23 cellular contexts compared by ENCODE assay signal in the genomic region with DNA sequence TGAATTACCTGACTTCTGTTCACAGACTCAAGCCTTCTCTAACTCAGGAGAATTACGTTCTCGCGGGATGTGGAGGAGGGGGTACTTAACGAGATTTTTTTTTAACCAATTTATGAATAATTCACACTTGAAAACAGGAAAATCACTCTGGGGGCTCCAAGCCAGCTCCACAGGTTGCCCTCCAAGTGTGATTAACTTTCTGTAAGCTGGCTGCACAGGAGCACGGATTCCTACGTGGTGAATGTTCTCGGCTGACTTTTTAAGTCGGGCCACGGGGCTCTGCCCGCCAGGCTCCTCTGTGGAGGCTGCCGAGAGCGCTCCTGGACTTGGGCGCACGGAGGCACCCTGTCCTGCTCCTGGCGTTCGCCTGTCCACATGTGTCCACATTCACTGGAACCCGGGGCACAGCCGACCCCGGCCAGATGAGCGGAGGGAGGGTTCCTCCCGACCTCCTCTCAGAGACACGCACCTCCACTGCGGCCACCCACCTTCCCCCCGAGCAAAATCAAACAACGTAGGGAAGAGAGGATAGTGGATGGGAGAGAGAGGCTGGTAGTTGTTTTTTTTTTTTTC.
DNase-seq lines count a peak whose midpoint lies in the region; ATAC-seq, FAIRE-seq and TF ChIP-seq lines count a peak whose summit lies in the region.
"Had no signal": no experiment of that assay in that cellular context is flagged by ENCODE, and none has a peak within 500 bp of the region (broad histone marks: within the 10 kb centered on the region; RNA-seq: fewer than 3 reads in every experiment).

No MANE protein-coding gene starts in this region.

- POLR2A ChIA-PET in K562 (lab: Yijun Ruan, JAX), result no interaction called here

- H3K27ac ChIP-seq in K562 (ENCODE audit: extremely low read depth, low read depth, low read length), result no peak overlapping the region
- no peak overlapping the region for H3K27ac ChIP-seq in tibial artery
- H3K27ac ChIP-seq: 22Rv1, cardiac muscle cell, gastroesophageal sphincter, KMS-11, neural progenitor cell, sigmoid colon, upper lobe of left lung had no signal

- H3K36me3 ChIP-seq in K562 (ENCODE audit: control insufficient read depth, insufficient read depth, low read length) (peaks cover 33% of the 10 kb centered on the region), tibial artery (peaks cover 12 to 37% (median 33%) of the 10 kb centered on the region in 3 donors)
- H3K36me3 ChIP-seq: cardiac muscle cell, neural progenitor cell had no signal

- BruUV-seq in K562 (replicated peaks; lab: Mats Ljungman, UMichigan), result TSS peak; percentile 16

- TF ChIP-seq EP300 in K562 (IDR thresholded peaks at IDR 0.05; ENCODE audit: low read length), result no peak

- H3K36me3 Mint-ChIP-seq in natural killer cell, result no peaks in the 10 kb centered on the region
- H3K36me3 Mint-ChIP-seq in natural killer cell treated with Interleukin-12 subunit alpha and Interleukin-12 subunit beta and Interleukin-15 and Interleukin-18, amount 100 ng/mL, for 72 hours, result no peaks in the 10 kb centered on the region

- DNase-seq in NCI-H2171 treated with DMSO at 0.1 percent for 48 hours (lab: John Stamatoyannopoulos, UW) (peak; percentile 24), NCI-H2171 (lab: John Stamatoyannopoulos, UW) (no peak), natural killer cell (no peak), K562 (ENCODE audit: extremely low read depth in 1 of 4, low spot score in 3 of 4) (no peak), tibial artery (peak; percentile 13 to 37), G401 (ENCODE audit: low spot score) (no peak)
- no peak for DNase-seq in natural killer cell treated with Interleukin-12 subunit alpha and Interleukin-12 subunit beta and Interleukin-15 and Interleukin-18, amount 100 ng/mL, for 72 hours (ENCODE audit: low spot score)
- DNase-seq: activated CD4-positive, alpha-beta T cell treated with anti-CD3 and anti-CD28 coated beads for 4 hours; activated effector memory CD4-positive, alpha-beta T cell treated with Interleukin-2 at 50 U/mL for 16 hours; CD8-positive, alpha-beta T cell; DMS 273 treated with DMSO at 0.1 percent for 48 hours; endodermal cell; NCI-H1436 treated with DMSO at 0.1 percent for 48 hours; NCI-H524 had no signal

- CTCF ChIA-PET in K562 (lab: Yijun Ruan, JAX; ENCODE audit: low intra/inter-chr PET ratio), result no interaction called here

- TF ChIP-seq CTCF in natural killer cell (IDR thresholded peaks at IDR 0.05) (no peak), K562 (IDR thresholded peaks at IDR 0.05 in 2 of 3, conservative IDR thresholded peaks at IDR 0.05 in 1 of 3; ENCODE audit: insufficient read depth in 2 of 3, low read depth in 1 of 3, low read length in 3 of 3) (no peak), tibial artery (IDR thresholded peaks at IDR 0.05) (no peak)

- H3K9me3 ChIP-seq in K562 (replicated peaks; ENCODE audit: control insufficient read depth, insufficient read depth, low read depth, low read length) (no peaks in the 10 kb centered on the region), tibial artery (no peaks in the 10 kb centered on the region)
- H3K9me3 ChIP-seq: gastroesophageal sphincter, sigmoid colon, upper lobe of left lung had no signal

- H3K9ac ChIP-seq in K562 (ENCODE audit: insufficient read depth in 1 of 2, low read depth in 2 of 2, low read length in 2 of 2), result no peak overlapping the region
- H3K9ac ChIP-seq: KMS-11, neural progenitor cell had no signal

- no peaks in the 10 kb centered on the region for H4K20me1 ChIP-seq in K562 (replicated peaks; ENCODE audit: control insufficient read depth, insufficient read depth, low read length)

- TF ChIP-seq RAD21 in K562 (CRISPR knock-in tag; conservative IDR thresholded peaks at IDR 0.05 in 1 of 2, IDR thresholded peaks at IDR 0.05 in 1 of 2), result no peak

- H3K27me3 Mint-ChIP-seq in natural killer cell (ENCODE audit: low read depth in 2 of 2), result no peaks in the 10 kb centered on the region
- H3K27me3 Mint-ChIP-seq in natural killer cell treated with Interleukin-12 subunit alpha and Interleukin-12 subunit beta and Interleukin-15 and Interleukin-18, amount 100 ng/mL, for 72 hours, result no peaks in the 10 kb centered on the region

- intact Hi-C loops in natural killer cell (cut with micrococcal nuclease), result no loop called here
- intact Hi-C loops in K562 (cut with micrococcal nuclease), result no loop called here
- intact Hi-C loops in tibial artery (cut with DNase I; ENCODE audit: low total_unique reads), result no loop called here

- WGBS in K562 (ENCODE audit: insufficient coverage, low coverage, missing lambda C conversion rate), result 94% methylated on average over 25 of the region's 25 CpGs

- H3K27ac Mint-ChIP-seq in natural killer cell, result no peak overlapping the region
- no peak overlapping the region for H3K27ac Mint-ChIP-seq in natural killer cell treated with Interleukin-12 subunit alpha and Interleukin-12 subunit beta and Interleukin-15 and Interleukin-18, amount 100 ng/mL, for 72 hours
- H3K27ac Mint-ChIP-seq: CD8-positive, alpha-beta T cell; endodermal cell had no signal

- no peak for TF ChIP-seq POLR2A in K562 (conservative IDR thresholded peaks at IDR 0.05)

- H2AFZ ChIP-seq in K562 (ENCODE audit: low read depth, low read length), result no peak overlapping the region
- H2AFZ ChIP-seq: neural progenitor cell had no signal

- H3K4me2 ChIP-seq in K562 (ENCODE audit: insufficient read depth, low read length), result no peak overlapping the region
- H3K4me2 ChIP-seq: KMS-11, neural progenitor cell had no signal

- H3K4me3 ChIP-seq in K562 (no peak overlapping the region), tibial artery (no peak overlapping the region)
- H3K4me3 ChIP-seq: cardiac muscle cell, gastroesophageal sphincter, neural progenitor cell, sigmoid colon, upper lobe of left lung had no signal

- no peaks in the 10 kb centered on the region; a peak in 1 of 5 replicates for H3K27me3 ChIP-seq in K562 (ENCODE audit: control insufficient read depth in 2 of 2, insufficient read depth in 2 of 2, low read length in 2 of 2)
- H3K27me3 ChIP-seq in tibial artery, result no peaks in the 10 kb centered on the region
- H3K27me3 ChIP-seq: cardiac muscle cell, gastroesophageal sphincter, neural progenitor cell, sigmoid colon, upper lobe of left lung had no signal

- FAIRE-seq in K562 (lab: Jason Lieb, UNC), result no peak

- H3K79me2 ChIP-seq in K562 (ENCODE audit: control insufficient read depth, insufficient read depth, low read length), result no peaks in the 10 kb centered on the region

- H3K4me1 Mint-ChIP-seq in natural killer cell, result peaks cover 22 to 39% of the 10 kb centered on the region in 2 donors
- H3K4me1 Mint-ChIP-seq in natural killer cell treated with Interleukin-12 subunit alpha and Interleukin-12 subunit beta and Interleukin-15 and Interleukin-18, amount 100 ng/mL, for 72 hours (ENCODE audit: low read depth in 2 of 2), result peaks cover 28 to 33% of the 10 kb centered on the region in 2 donors

- peak overlapping the region; percentile 28 for H3K4me3 Mint-ChIP-seq in natural killer cell
- no peak overlapping the region for H3K4me3 Mint-ChIP-seq in natural killer cell treated with Interleukin-12 subunit alpha and Interleukin-12 subunit beta and Interleukin-15 and Interleukin-18, amount 100 ng/mL, for 72 hours
- H3K4me3 Mint-ChIP-seq: CD8-positive, alpha-beta T cell; endodermal cell; neural progenitor cell had no signal

- no peak for ATAC-seq in natural killer cell
- no peak for ATAC-seq in natural killer cell treated with Interleukin-12 subunit alpha and Interleukin-12 subunit beta and Interleukin-15 and Interleukin-18, amount 100 ng/mL, for 72 hours
- no peak for ATAC-seq in K562
- no peak for ATAC-seq in GM21360 (IDR thresholded peaks at IDR 0.05; ENCODE audit: unreplicated experiment)
- ATAC-seq: CD8-positive, alpha-beta T cell; gastroesophageal sphincter; Panc1 had no signal

- in situ Hi-C loops in K562 (cut with MboI) (no loop called here), G401 (cut with HindIII; ENCODE audit: low sequenced_read_pairs) (no loop called here)

- H3K4me1 ChIP-seq in K562 (replicated peaks in 1 of 2; ENCODE audit: control insufficient read depth in 2 of 2, insufficient read depth in 2 of 2, low read length in 2 of 2), result peaks cover 3 to 18% of the 10 kb centered on the region in 2 experiments; a peak in 4 of 5 replicates
- no peaks in the 10 kb centered on the region for H3K4me1 ChIP-seq in tibial artery
- H3K4me1 ChIP-seq: gastroesophageal sphincter, sigmoid colon had no signal

- no peaks in the 10 kb centered on the region for H3K9me3 Mint-ChIP-seq in natural killer cell
- H3K9me3 Mint-ChIP-seq in natural killer cell treated with Interleukin-12 subunit alpha and Interleukin-12 subunit beta and Interleukin-15 and Interleukin-18, amount 100 ng/mL, for 72 hours, result no peaks in the 10 kb centered on the region
- H3K9me3 Mint-ChIP-seq: CD8-positive, alpha-beta T cell; endodermal cell; neural progenitor cell had no signal

- no peaks in the 10 kb centered on the region for H3K9me1 ChIP-seq in K562 (ENCODE audit: control insufficient read depth, insufficient read depth, low read length)

TF ChIP-seq in K562, 482 proteins besides CTCF, POLR2A, EP300 and RAD21 (continues in another document):
- TF ChIP-seq, protein P1, sequence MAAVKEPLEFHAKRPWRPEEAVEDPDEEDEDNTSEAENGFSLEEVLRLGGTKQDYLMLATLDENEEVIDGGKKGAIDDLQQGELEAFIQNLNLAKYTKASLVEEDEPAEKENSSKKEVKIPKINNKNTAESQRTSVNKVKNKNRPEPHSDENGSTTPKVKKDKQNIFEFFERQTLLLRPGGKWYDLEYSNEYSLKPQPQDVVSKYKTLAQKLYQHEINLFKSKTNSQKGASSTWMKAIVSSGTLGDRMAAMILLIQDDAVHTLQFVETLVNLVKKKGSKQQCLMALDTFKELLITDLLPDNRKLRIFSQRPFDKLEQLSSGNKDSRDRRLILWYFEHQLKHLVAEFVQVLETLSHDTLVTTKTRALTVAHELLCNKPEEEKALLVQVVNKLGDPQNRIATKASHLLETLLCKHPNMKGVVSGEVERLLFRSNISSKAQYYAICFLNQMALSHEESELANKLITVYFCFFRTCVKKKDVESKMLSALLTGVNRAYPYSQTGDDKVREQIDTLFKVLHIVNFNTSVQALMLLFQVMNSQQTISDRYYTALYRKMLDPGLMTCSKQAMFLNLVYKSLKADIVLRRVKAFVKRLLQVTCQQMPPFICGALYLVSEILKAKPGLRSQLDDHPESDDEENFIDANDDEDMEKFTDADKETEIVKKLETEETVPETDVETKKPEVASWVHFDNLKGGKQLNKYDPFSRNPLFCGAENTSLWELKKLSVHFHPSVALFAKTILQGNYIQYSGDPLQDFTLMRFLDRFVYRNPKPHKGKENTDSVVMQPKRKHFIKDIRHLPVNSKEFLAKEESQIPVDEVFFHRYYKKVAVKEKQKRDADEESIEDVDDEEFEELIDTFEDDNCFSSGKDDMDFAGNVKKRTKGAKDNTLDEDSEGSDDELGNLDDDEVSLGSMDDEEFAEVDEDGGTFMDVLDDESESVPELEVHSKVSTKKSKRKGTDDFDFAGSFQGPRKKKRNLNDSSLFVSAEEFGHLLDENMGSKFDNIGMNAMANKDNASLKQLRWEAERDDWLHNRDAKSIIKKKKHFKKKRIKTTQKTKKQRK (IDR thresholded peaks at IDR 0.05; ENCODE audit: borderline replicate concordance, low read depth, low read length), result no peak
- TF ChIP-seq ZNF12 (CRISPR knock-in tag; IDR thresholded peaks at IDR 0.05), result no peak
- TF ChIP-seq BRD9 (IDR thresholded peaks at IDR 0.05; ENCODE audit: low read depth, partially characterized antibody), result no peak
- no peak for TF ChIP-seq ZNF785 (CRISPR knock-in tag; IDR thresholded peaks at IDR 0.05)
- TF ChIP-seq SRSF7 (optimal IDR thresholded peaks at IDR 0.05; ENCODE audit: low read depth, low read length), result no peak

Comparison
In these comparisons a context has a peak if more than half of its experiments do, and no peak if none do; other contexts are left out.
1. DNase-seq: peak in NCI-H2171 treated with DMSO at 0.1 percent for 48 hours (single experiment) and tibial artery (2 of 2); none in NCI-H2171 (single experiment), natural killer cell (single experiment), natural killer cell treated with Interleukin-12 subunit alpha and Interleukin-12 subunit beta and Interleukin-15 and Interleukin-18, amount 100 ng/mL, for 72 hours (single experiment), K562 (0 of 4) and G401 (single experiment).